Comparison of ENCODE assay signal across 1 cellular context in the genomic region with DNA sequence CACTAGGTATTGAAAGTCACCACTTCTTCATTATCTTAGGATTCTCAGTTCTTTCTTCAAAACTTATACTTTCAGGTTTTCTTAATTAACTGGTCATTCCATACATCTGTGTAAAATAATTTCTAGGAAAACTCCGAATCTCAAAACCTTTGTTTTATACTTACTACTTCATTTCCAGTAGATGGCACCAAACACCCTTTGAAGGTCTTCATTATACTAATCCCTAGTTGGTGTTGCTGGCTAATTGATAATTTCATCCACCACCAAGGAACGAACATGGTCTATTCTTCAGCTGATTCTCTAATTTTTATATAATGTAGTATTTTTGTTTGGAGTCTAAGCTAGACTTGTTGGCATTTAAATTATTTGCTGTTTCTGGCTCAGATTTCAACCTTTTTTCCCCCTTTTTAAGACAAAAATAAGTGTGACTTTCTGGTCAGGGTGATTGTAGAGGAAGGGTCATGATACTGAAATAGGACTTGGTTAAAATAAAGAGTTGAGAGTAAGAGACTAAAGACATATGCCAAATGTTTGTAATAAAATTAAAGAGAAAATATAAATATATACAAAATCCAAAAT.
TF ChIP-seq lines count a peak whose summit lies in the region.

No MANE protein-coding gene starts in this region.

TF ChIP-seq in K562, 482 proteins besides CTCF, POLR2A, EP300 and RAD21 (continues in another document):
- TF ChIP-seq, protein P1, sequence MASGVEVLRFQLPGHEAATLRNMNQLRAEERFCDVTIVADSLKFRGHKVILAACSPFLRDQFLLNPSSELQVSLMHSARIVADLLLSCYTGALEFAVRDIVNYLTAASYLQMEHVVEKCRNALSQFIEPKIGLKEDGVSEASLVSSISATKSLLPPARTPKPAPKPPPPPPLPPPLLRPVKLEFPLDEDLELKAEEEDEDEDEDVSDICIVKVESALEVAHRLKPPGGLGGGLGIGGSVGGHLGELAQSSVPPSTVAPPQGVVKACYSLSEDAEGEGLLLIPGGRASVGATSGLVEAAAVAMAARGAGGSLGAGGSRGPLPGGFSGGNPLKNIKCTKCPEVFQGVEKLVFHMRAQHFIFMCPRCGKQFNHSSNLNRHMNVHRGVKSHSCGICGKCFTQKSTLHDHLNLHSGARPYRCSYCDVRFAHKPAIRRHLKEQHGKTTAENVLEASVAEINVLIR (CRISPR knock-in tag; IDR thresholded peaks at IDR 0.05): no peak
- TF ChIP-seq KLF10 (CRISPR knock-in tag; IDR thresholded peaks at IDR 0.05) (no peak), MTA2 (IDR thresholded peaks at IDR 0.05; ENCODE audit: low read depth) (no peak), POLR3G (IDR thresholded peaks at IDR 0.05; ENCODE audit: extremely low read depth, insufficient read length, insufficient replicate concordance) (no peak), PML (IDR thresholded peaks at IDR 0.05; ENCODE audit: low read length) (no peak), MTA3 (IDR thresholded peaks at IDR 0.05; ENCODE audit: borderline replicate concordance) (no peak), BRCA1 (IDR thresholded peaks at IDR 0.05) (no peak), BRCA1 (CRISPR knock-in tag; IDR thresholded peaks at IDR 0.05) (no peak), SMARCE1 (IDR thresholded peaks at IDR 0.05) (no peak), FOSL1 (tag; conservative IDR thresholded peaks at IDR 0.05) (no peak; the same call in 1 of the 2 replicates), MEIS2 (IDR thresholded peaks at IDR 0.05; ENCODE audit: partially characterized antibody) (no peak), ZNF696 (CRISPR knock-in tag; conservative IDR thresholded peaks at IDR 0.05) (no peak), ZFPM2 (CRISPR knock-in tag; IDR thresholded peaks at IDR 0.05) (no peak), ZNF699 (CRISPR knock-in tag; IDR thresholded peaks at IDR 0.05; ENCODE audit: insufficient replicate concordance) (no peak), MYNN (IDR thresholded peaks at IDR 0.05) (no peak), MYNN (CRISPR knock-in tag; IDR thresholded peaks at IDR 0.05) (no peak), MAFK (IDR thresholded peaks at IDR 0.05; ENCODE audit: low read length) (no peak), ETV1 (tag; conservative IDR thresholded peaks at IDR 0.05; ENCODE audit: low read depth) (no peak), HNRNPH1 (optimal IDR thresholded peaks at IDR 0.05; ENCODE audit: low read depth, low read length) (no peak), NFIX (CRISPR knock-in tag; IDR thresholded peaks at IDR 0.05; ENCODE audit: low read depth) (no peak), ZNF274 (IDR thresholded peaks at IDR 0.05; ENCODE audit: borderline replicate concordance, low read depth, low read length) (no peak), ZNF436 (CRISPR knock-in tag; IDR thresholded peaks at IDR 0.05) (no peak), PHF8 (IDR thresholded peaks at IDR 0.05; ENCODE audit: borderline replicate concordance, low read length) (no peak), HNRNPL (IDR thresholded peaks at IDR 0.05; ENCODE audit: low read depth, low read length) (no peak), L3MBTL2 (IDR thresholded peaks at IDR 0.05) (0 out of 2 replicates have a peak, but pooled peaks have one; percentile 14), PRPF4 (IDR thresholded peaks at IDR 0.05; ENCODE audit: insufficient read depth, low read depth, low read length, poor library complexity, severe bottlenecking) (no peak), ZNF668 (CRISPR knock-in tag; IDR thresholded peaks at IDR 0.05) (no peak), ZNF75A (CRISPR knock-in tag; IDR thresholded peaks at IDR 0.05) (no peak), TEAD2 (tag; IDR thresholded peaks at IDR 0.05) (no peak), ZNF224 (CRISPR knock-in tag; IDR thresholded peaks at IDR 0.05) (no peak), EP400 (IDR thresholded peaks at IDR 0.05) (peak; percentile 28; the same call in 1 of the 2 replicates), PCBP1 (IDR thresholded peaks at IDR 0.05; ENCODE audit: low read depth, low read length, poor library complexity, severe bottlenecking) (no peak)
- TF ChIP-seq, protein P2, sequence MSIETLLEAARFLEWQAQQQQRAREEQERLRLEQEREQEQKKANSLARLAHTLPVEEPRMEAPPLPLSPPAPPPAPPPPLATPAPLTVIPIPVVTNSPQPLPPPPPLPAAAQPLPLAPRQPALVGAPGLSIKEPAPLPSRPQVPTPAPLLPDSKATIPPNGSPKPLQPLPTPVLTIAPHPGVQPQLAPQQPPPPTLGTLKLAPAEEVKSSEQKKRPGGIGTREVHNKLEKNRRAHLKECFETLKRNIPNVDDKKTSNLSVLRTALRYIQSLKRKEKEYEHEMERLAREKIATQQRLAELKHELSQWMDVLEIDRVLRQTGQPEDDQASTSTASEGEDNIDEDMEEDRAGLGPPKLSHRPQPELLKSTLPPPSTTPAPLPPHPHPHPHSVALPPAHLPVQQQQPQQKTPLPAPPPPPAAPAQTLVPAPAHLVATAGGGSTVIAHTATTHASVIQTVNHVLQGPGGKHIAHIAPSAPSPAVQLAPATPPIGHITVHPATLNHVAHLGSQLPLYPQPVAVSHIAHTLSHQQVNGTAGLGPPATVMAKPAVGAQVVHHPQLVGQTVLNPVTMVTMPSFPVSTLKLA (conservative IDR thresholded peaks at IDR 0.05): 0 out of 4 replicates have a peak, but pooled peaks of 1 of the 2 experiments have one; percentile 31
- TF ChIP-seq, protein P3, sequence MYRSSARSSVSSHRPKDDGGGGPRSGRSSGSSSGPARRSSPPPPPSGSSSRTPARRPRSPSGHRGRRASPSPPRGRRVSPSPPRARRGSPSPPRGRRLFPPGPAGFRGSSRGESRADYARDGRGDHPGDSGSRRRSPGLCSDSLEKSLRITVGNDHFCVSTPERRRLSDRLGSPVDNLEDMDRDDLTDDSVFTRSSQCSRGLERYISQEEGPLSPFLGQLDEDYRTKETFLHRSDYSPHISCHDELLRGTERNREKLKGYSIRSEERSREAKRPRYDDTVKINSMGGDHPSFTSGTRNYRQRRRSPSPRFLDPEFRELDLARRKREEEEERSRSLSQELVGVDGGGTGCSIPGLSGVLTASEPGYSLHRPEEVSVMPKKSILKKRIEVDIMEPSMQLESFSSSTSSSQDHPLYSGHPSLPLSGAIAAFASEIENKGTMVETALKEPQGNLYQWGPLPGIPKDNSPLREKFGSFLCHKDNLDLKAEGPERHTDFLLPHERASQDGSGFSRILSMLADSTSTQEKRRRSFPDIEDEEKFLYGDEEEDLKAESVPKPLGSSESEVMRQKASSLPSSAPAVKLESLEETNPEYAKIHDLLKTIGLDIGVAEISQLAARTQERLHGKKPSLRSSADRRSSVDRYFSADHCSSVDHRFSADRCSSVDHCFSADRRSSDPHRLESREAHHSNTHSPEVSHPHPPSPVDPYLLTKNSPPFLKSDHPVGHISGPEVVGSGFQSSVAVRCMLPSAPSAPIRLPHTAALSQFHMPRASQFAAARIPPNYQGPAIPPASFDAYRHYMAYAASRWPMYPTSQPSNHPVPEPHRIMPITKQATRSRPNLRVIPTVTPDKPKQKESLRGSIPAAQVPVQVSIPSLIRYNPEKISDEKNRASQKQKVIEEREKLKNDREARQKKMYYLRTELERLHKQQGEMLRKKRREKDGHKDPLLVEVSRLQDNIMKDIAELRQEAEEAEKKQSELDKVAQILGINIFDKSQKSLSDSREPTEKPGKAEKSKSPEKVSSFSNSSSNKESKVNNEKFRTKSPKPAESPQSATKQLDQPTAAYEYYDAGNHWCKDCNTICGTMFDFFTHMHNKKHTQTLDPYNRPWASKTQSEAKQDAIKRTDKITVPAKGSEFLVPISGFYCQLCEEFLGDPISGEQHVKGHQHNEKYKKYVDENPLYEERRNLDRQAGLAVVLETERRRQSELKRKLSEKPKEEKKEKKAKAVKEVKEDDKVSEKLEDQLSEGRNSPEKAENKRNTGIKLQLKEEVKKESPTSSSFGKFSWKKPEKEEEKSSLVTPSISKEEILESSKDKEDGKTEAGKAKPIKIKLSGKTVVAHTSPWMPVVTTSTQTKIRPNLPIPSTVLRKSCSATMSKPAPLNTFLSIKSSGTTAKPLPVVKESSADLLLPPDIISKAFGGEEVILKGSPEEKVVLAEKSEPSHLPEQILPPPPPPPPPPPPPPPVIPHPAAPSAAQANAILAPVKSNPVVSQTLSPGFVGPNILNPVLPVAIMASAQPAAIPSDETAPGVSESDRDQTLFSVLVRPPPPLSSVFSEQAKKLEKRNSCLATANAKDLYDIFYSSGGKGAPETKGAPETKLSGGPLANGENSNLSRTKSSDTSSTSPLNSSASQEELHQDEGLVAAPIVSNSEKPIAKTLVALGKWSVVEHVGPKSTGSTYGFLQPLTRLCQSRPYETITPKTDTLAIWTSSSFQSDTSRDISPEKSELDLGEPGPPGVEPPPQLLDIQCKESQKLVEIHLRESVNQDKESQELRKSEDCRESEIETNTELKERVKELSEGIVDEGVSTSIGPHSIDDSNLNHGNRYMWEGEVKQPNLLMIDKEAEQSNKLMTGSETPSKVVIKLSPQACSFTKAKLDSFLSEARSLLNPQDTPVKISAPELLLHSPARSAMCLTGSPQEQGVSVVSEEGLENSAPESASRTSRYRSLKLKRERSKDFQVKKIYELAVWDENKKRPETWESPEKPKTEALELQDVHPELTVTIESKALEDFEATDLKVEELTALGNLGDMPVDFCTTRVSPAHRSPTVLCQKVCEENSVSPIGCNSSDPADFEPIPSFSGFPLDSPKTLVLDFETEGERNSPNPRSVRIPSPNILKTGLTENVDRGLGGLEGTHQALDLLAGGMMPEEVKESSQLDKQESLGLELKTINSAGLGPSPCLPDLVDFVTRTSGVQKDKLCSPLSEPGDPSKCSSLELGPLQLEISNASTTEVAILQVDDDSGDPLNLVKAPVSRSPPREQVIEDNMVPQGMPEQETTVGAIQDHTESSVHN (IDR thresholded peaks at IDR 0.05; ENCODE audit: borderline replicate concordance in 1 of 2, low read depth in 1 of 2): no peak
- TF ChIP-seq, protein P4, sequence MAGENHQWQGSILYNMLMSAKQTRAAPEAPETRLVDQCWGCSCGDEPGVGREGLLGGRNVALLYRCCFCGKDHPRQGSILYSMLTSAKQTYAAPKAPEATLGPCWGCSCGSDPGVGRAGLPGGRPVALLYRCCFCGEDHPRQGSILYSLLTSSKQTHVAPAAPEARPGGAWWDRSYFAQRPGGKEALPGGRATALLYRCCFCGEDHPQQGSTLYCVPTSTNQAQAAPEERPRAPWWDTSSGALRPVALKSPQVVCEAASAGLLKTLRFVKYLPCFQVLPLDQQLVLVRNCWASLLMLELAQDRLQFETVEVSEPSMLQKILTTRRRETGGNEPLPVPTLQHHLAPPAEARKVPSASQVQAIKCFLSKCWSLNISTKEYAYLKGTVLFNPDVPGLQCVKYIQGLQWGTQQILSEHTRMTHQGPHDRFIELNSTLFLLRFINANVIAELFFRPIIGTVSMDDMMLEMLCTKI (IDR thresholded peaks at IDR 0.05; ENCODE audit: partially characterized antibody): no peak
- TF ChIP-seq, protein P5, sequence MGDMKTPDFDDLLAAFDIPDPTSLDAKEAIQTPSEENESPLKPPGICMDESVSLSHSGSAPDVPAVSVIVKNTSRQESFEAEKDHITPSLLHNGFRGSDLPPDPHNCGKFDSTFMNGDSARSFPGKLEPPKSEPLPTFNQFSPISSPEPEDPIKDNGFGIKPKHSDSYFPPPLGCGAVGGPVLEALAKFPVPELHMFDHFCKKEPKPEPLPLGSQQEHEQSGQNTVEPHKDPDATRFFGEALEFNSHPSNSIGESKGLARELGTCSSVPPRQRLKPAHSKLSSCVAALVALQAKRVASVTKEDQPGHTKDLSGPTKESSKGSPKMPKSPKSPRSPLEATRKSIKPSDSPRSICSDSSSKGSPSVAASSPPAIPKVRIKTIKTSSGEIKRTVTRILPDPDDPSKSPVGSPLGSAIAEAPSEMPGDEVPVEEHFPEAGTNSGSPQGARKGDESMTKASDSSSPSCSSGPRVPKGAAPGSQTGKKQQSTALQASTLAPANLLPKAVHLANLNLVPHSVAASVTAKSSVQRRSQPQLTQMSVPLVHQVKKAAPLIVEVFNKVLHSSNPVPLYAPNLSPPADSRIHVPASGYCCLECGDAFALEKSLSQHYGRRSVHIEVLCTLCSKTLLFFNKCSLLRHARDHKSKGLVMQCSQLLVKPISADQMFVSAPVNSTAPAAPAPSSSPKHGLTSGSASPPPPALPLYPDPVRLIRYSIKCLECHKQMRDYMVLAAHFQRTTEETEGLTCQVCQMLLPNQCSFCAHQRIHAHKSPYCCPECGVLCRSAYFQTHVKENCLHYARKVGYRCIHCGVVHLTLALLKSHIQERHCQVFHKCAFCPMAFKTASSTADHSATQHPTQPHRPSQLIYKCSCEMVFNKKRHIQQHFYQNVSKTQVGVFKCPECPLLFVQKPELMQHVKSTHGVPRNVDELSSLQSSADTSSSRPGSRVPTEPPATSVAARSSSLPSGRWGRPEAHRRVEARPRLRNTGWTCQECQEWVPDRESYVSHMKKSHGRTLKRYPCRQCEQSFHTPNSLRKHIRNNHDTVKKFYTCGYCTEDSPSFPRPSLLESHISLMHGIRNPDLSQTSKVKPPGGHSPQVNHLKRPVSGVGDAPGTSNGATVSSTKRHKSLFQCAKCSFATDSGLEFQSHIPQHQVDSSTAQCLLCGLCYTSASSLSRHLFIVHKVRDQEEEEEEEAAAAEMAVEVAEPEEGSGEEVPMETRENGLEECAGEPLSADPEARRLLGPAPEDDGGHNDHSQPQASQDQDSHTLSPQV (IDR thresholded peaks at IDR 0.05): peak; percentile 56; the same call in 1 of the 2 replicates
- TF ChIP-seq, protein P6, sequence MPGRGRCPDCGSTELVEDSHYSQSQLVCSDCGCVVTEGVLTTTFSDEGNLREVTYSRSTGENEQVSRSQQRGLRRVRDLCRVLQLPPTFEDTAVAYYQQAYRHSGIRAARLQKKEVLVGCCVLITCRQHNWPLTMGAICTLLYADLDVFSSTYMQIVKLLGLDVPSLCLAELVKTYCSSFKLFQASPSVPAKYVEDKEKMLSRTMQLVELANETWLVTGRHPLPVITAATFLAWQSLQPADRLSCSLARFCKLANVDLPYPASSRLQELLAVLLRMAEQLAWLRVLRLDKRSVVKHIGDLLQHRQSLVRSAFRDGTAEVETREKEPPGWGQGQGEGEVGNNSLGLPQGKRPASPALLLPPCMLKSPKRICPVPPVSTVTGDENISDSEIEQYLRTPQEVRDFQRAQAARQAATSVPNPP (IDR thresholded peaks at IDR 0.05; ENCODE audit: borderline replicate concordance, insufficient read depth, insufficient read length): no peak
- TF ChIP-seq, protein P7, sequence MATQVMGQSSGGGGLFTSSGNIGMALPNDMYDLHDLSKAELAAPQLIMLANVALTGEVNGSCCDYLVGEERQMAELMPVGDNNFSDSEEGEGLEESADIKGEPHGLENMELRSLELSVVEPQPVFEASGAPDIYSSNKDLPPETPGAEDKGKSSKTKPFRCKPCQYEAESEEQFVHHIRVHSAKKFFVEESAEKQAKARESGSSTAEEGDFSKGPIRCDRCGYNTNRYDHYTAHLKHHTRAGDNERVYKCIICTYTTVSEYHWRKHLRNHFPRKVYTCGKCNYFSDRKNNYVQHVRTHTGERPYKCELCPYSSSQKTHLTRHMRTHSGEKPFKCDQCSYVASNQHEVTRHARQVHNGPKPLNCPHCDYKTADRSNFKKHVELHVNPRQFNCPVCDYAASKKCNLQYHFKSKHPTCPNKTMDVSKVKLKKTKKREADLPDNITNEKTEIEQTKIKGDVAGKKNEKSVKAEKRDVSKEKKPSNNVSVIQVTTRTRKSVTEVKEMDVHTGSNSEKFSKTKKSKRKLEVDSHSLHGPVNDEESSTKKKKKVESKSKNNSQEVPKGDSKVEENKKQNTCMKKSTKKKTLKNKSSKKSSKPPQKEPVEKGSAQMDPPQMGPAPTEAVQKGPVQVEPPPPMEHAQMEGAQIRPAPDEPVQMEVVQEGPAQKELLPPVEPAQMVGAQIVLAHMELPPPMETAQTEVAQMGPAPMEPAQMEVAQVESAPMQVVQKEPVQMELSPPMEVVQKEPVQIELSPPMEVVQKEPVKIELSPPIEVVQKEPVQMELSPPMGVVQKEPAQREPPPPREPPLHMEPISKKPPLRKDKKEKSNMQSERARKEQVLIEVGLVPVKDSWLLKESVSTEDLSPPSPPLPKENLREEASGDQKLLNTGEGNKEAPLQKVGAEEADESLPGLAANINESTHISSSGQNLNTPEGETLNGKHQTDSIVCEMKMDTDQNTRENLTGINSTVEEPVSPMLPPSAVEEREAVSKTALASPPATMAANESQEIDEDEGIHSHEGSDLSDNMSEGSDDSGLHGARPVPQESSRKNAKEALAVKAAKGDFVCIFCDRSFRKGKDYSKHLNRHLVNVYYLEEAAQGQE (CRISPR knock-in tag; IDR thresholded peaks at IDR 0.05; ENCODE audit: low read depth): no peak
